In genomic region chr22:35758394-35758793, GRCh38 we compare ENCODE assay signal across 3 cellular contexts.
TF ChIP-seq lines count a peak whose summit lies in the region.

No MANE protein-coding gene starts in this region.

TF ChIP-seq in HepG2, 621 proteins besides CTCF, POLR2A, EP300 and RAD21:
- TF ChIP-seq KDM5B (CRISPR knock-in tag; IDR thresholded peaks at IDR 0.05; ENCODE audit: borderline replicate concordance) (no peak), BRD4 (CRISPR knock-in tag; IDR thresholded peaks at IDR 0.05) (no peak), NR2F6 (IDR thresholded peaks at IDR 0.05) (peak; percentile 12; the same call in 1 of the 2 replicates), NR2F6 (CRISPR knock-in tag; IDR thresholded peaks at IDR 0.05) (no peak), ZNF30 (CRISPR knock-in tag; IDR thresholded peaks at IDR 0.05) (no peak), ZNF230 (CRISPR knock-in tag; IDR thresholded peaks at IDR 0.05) (no peak), NAIF1 (CRISPR knock-in tag; IDR thresholded peaks at IDR 0.05; ENCODE audit: borderline replicate concordance) (no peak), ZBTB21 (CRISPR knock-in tag; IDR thresholded peaks at IDR 0.05) (no peak)

TF ChIP-seq in GM12878, 131 proteins besides CTCF, POLR2A, EP300 and RAD21:
- TF ChIP-seq PAX8 (IDR thresholded peaks at IDR 0.05), result no peak
- peak; percentile 73 for TF ChIP-seq NR2C1 (IDR thresholded peaks at IDR 0.05)
- 0 out of 2 replicates have a peak, but pooled peaks have one; percentile 33 for TF ChIP-seq NR2F1 (conservative IDR thresholded peaks at IDR 0.05)
TF ChIP-seq in GM12878: peak in this region for 2.

TF ChIP-seq in liver, 16 proteins besides CTCF, POLR2A, EP300 and RAD21:
- TF ChIP-seq HNF4G (IDR thresholded peaks at IDR 0.05), result no peak
- TF ChIP-seq GABPA (IDR thresholded peaks at IDR 0.05 in 1 of 2, conservative IDR thresholded peaks at IDR 0.05 in 1 of 2), result no peak
- TF ChIP-seq NR2F2 (IDR thresholded peaks at IDR 0.05), result peak; percentile 70
